In genomic region chr15:44788748-44789147, GRCh38 we compare ENCODE assay signal across 13 cellular contexts. TPM values are rescaled to one million over a fixed set of nuclear protein-coding genes. Genes with fewer than 3 reads are reported as not detected.
DNase-seq lines count a peak whose midpoint lies in the region; ATAC-seq lines count a peak whose summit lies in the region.
"Had no signal": no experiment of that assay in that cellular context is flagged by ENCODE, and none has a peak within 500 bp of the region (broad histone marks: within the 10 kb centered on the region; RNA-seq: fewer than 3 reads in every experiment).

No MANE protein-coding gene starts in this region.

- peak; percentile 71 for DNase-seq in activated CD4-positive, alpha-beta T cell treated with anti-CD3 and anti-CD28 coated beads for 48 hours
- peak in 1 of 2 donors; percentile 51 for DNase-seq in activated naive CD4-positive, alpha-beta T cell treated with anti-CD3 and anti-CD28 coated beads, Interleukin-2, amount 50 U/mL, for 72 hours (ENCODE audit: low spot score in 2 of 2)
- peak; percentile 21 to 26 for DNase-seq in stimulated activated CD4-positive, alpha-beta T cell treated with anti-CD3 and anti-CD28 coated beads, Interleukin-1b, Interleukin-23, amount 100 ng/mL, for 4 hours (ENCODE audit: low read depth in 2 of 2)
- DNase-seq in Right ventricle myocardium inferior (ENCODE audit: missing footprints): no peak
- DNase-seq: adrenal gland, AML-193, mucosa of descending colon, NCI-H187 treated with DMSO at 0.1 percent for 48 hours had no signal

- intact Hi-C loops in Right ventricle myocardium inferior (cut with DNase I): no loop called here

- H3K27ac ChIP-seq in BLaER1 treated with 17β-estradiol and CSF1 and Interleukin-3, amounts not matched to agents 10 nM and 100 nM: no peak overlapping the region
- H3K27ac ChIP-seq: adrenal gland had no signal

- no peaks in the 10 kb centered on the region for H3K36me3 Mint-ChIP-seq in activated naive CD4-positive, alpha-beta T cell treated with anti-CD3 and anti-CD28 coated beads, Interleukin-2, amount 50 U/mL, for 72 hours
- H3K36me3 Mint-ChIP-seq: T-cell had no signal

- no peaks in the 10 kb centered on the region for H4K20me1 ChIP-seq in BLaER1 treated with 17β-estradiol and CSF1 and Interleukin-3, amounts not matched to agents 10 nM and 100 nM

- H3K9ac ChIP-seq in BLaER1 treated with 17β-estradiol and CSF1 and Interleukin-3, amounts not matched to agents 10 nM and 100 nM: no peak overlapping the region

- peak overlapping the region; percentile 51 to 61 for H3K27ac Mint-ChIP-seq in activated naive CD4-positive, alpha-beta T cell treated with anti-CD3 and anti-CD28 coated beads, Interleukin-2, amount 50 U/mL, for 72 hours
- H3K27ac Mint-ChIP-seq: T-cell had no signal

- no peak overlapping the region for H3K4me3 ChIP-seq in BLaER1 treated with 17β-estradiol and CSF1 and Interleukin-3, amounts not matched to agents 10 nM and 100 nM
- H3K4me3 ChIP-seq: adrenal gland, mucosa of descending colon had no signal

- no peaks in the 10 kb centered on the region for H3K36me3 ChIP-seq in BLaER1 treated with 17β-estradiol and CSF1 and Interleukin-3, amounts not matched to agents 10 nM and 100 nM
- H3K36me3 ChIP-seq: adrenal gland had no signal

- H3K4me2 ChIP-seq in BLaER1 treated with 17β-estradiol and CSF1 and Interleukin-3, amounts not matched to agents 10 nM and 100 nM: peak overlapping the region in 8 of 11 experiments; percentile 9 to 63 (median 32); a peak in 8 of 22 replicates

- H3K9me3 Mint-ChIP-seq in activated naive CD4-positive, alpha-beta T cell treated with anti-CD3 and anti-CD28 coated beads, Interleukin-2, amount 50 U/mL, for 72 hours: no peaks in the 10 kb centered on the region
- H3K9me3 Mint-ChIP-seq: T-cell had no signal

- H3K9me3 ChIP-seq in BLaER1 treated with 17β-estradiol and CSF1 and Interleukin-3, amounts not matched to agents 10 nM and 100 nM (replicated peaks in 1 of 11): no peaks in the 10 kb centered on the region
- H3K9me3 ChIP-seq: adrenal gland, mucosa of descending colon had no signal

- no peaks in the 10 kb centered on the region for H3K27me3 ChIP-seq in BLaER1 treated with 17β-estradiol and CSF1 and Interleukin-3, amounts not matched to agents 10 nM and 100 nM
- H3K27me3 ChIP-seq: adrenal gland had no signal

- peaks cover 4 to 51% (median 30%) of the 10 kb centered on the region in 10 experiments; a peak in 18 of 20 replicates for H3K4me1 ChIP-seq in BLaER1 treated with 17β-estradiol and CSF1 and Interleukin-3, amounts not matched to agents 10 nM and 100 nM

- ATAC-seq in activated naive CD4-positive, alpha-beta T cell treated with anti-CD3 and anti-CD28 coated beads, Interleukin-2, amount 50 U/mL, for 72 hours: peak; percentile 63 to 79
- ATAC-seq in GM19397 (IDR thresholded peaks at IDR 0.05; ENCODE audit: unreplicated experiment) (no peak), HG03039 (IDR thresholded peaks at IDR 0.05; ENCODE audit: unreplicated experiment) (no peak), HG02852 (IDR thresholded peaks at IDR 0.05; ENCODE audit: unreplicated experiment) (no peak), Right ventricle myocardium inferior (no peak)
- ATAC-seq: mucosa of descending colon, T-cell had no signal

RNA-seq across cellular contexts. Expression of gene TRIM69, which starts 52.4 kb away (rescaled TPM):
- total RNA-seq in activated naive CD4-positive, alpha-beta T cell treated with anti-CD3 and anti-CD28 coated beads, Interleukin-2, amount 50 U/mL, for 72 hours: 10 to 100 TPM; 60.8 to 68.8 TPM
- total RNA-seq in Right ventricle myocardium inferior: 51.9 TPM

Comparison
In these comparisons a context has a peak if more than half of its experiments do, and no peak if none do; other contexts are left out.
1. ATAC-seq: peak in activated naive CD4-positive, alpha-beta T cell treated with anti-CD3 and anti-CD28 coated beads, Interleukin-2, amount 50 U/mL, for 72 hours (2 of 2); none in GM19397 (single experiment), HG03039 (single experiment), HG02852 (single experiment) and Right ventricle myocardium inferior (single experiment).